Comparison of ENCODE assay signal across 17 cellular contexts in genomic region chr3:193509103-193509965, GRCh38. TPM values are rescaled to one million over a fixed set of nuclear protein-coding genes. Genes with fewer than 3 reads are reported as not detected.
DNase-seq lines count a peak whose midpoint lies in the region; ATAC-seq, FAIRE-seq and TF ChIP-seq lines count a peak whose summit lies in the region.
"Had no signal": no experiment of that assay in that cellular context is flagged by ENCODE, and none has a peak within 500 bp of the region (broad histone marks: within the 10 kb centered on the region; RNA-seq: fewer than 3 reads in every experiment).

No MANE protein-coding gene starts in this region.

- peaks cover 4% of the 10 kb centered on the region for H3K4me1 Mint-ChIP-seq in type B pancreatic cell (ENCODE audit: unreplicated experiment)
- H3K4me1 Mint-ChIP-seq in activated CD4-positive, alpha-beta memory T cell treated with anti-CD3 and anti-CD28 coated beads for 36 hours (ENCODE audit: low read depth), result no peaks in the 10 kb centered on the region

- H3K4me3 Mint-ChIP-seq in type B pancreatic cell, result no peak overlapping the region
- no peak overlapping the region for H3K4me3 Mint-ChIP-seq in activated CD4-positive, alpha-beta memory T cell treated with anti-CD3 and anti-CD28 coated beads for 36 hours

- H4K8ac ChIP-seq in mesendoderm (ENCODE audit: low read depth, low read length), result no peak overlapping the region

- no peak overlapping the region for H3K18ac ChIP-seq in mesendoderm (ENCODE audit: low read length)

- no peak overlapping the region for H3K9ac ChIP-seq in mesendoderm (ENCODE audit: low read length)
- H3K9ac ChIP-seq: BLaER1 treated with 17β-estradiol and CSF1 and Interleukin-3, amounts not matched to agents 10 nM and 100 nM had no signal

- FAIRE-seq in bronchial epithelial cell (lab: Jason Lieb, UNC), result no peak

- no peak overlapping the region for H2AK5ac ChIP-seq in mesendoderm (ENCODE audit: low read length)

- H3K36me3 ChIP-seq in bronchial epithelial cell (ENCODE audit: control insufficient read depth, insufficient read depth, low read length) (no peaks in the 10 kb centered on the region), mesendoderm (ENCODE audit: control insufficient read depth, insufficient read depth, low read length) (no peaks in the 10 kb centered on the region)
- H3K36me3 ChIP-seq: BLaER1 treated with 17β-estradiol and CSF1 and Interleukin-3, amounts not matched to agents 10 nM and 100 nM; HAP-1 had no signal

- intact Hi-C loops in activated CD4-positive, alpha-beta memory T cell treated with anti-CD3 and anti-CD28 coated beads for 36 hours (cut with micrococcal nuclease), result no loop called here

- CTCF ChIA-PET in activated CD4-positive, alpha-beta memory T cell treated with anti-CD3 and anti-CD28 coated beads for 36 hours (lab: Charles Lee), result interaction anchor here (0.7 kb wide), 1 partner anchor 11 kb away, joined by 3 read pairs; no protein-coding TSS in a partner anchor

- no peak overlapping the region for H3K56ac ChIP-seq in mesendoderm (ENCODE audit: low read length)

- no peak for ATAC-seq in GM21360 (IDR thresholded peaks at IDR 0.05; ENCODE audit: unreplicated experiment)
- ATAC-seq: Right ventricle myocardium inferior had no signal

- H3K4me2 ChIP-seq in mesendoderm (ENCODE audit: low read length), result no peak overlapping the region
- H3K4me2 ChIP-seq: BLaER1 treated with 17β-estradiol and CSF1 and Interleukin-3, amounts not matched to agents 10 nM and 100 nM had no signal

- no peaks in the 10 kb centered on the region for H3K27me3 Mint-ChIP-seq in type B pancreatic cell
- H3K27me3 Mint-ChIP-seq in activated CD4-positive, alpha-beta memory T cell treated with anti-CD3 and anti-CD28 coated beads for 36 hours, result no peaks in the 10 kb centered on the region

- H2BK5ac ChIP-seq in mesendoderm (ENCODE audit: low read length), result no peak overlapping the region

- H3K27me3 ChIP-seq in bronchial epithelial cell (ENCODE audit: control insufficient read depth, insufficient read depth, low read length), result no peaks in the 10 kb centered on the region
- H3K27me3 ChIP-seq in mesendoderm (ENCODE audit: insufficient read depth, low read length, poor library complexity), result no peaks in the 10 kb centered on the region
- H3K27me3 ChIP-seq: BLaER1 treated with 17β-estradiol and CSF1 and Interleukin-3, amounts not matched to agents 10 nM and 100 nM had no signal

- H2BK15ac ChIP-seq in mesendoderm (replicated peaks; ENCODE audit: low read depth), result no peak overlapping the region

- no peaks in the 10 kb centered on the region for H3K79me2 ChIP-seq in mesendoderm (ENCODE audit: control insufficient read depth, insufficient read depth, low read length)

- H3K9me3 Mint-ChIP-seq in type B pancreatic cell, result no peaks in the 10 kb centered on the region
- no peaks in the 10 kb centered on the region for H3K9me3 Mint-ChIP-seq in activated CD4-positive, alpha-beta memory T cell treated with anti-CD3 and anti-CD28 coated beads for 36 hours

- POLR2A ChIA-PET in activated CD4-positive, alpha-beta memory T cell treated with anti-CD3 and anti-CD28 coated beads for 36 hours (lab: Charles Lee), result no interaction called here

- H3K4me3 ChIP-seq in bronchial epithelial cell (ENCODE audit: low read depth, low read length) (no peak overlapping the region), mesendoderm (ENCODE audit: low read length) (no peak overlapping the region)
- H3K4me3 ChIP-seq: BLaER1 treated with 17β-estradiol and CSF1 and Interleukin-3, amounts not matched to agents 10 nM and 100 nM; HAP-1 had no signal

- no peaks in the 10 kb centered on the region for H3K36me3 Mint-ChIP-seq in type B pancreatic cell
- no peaks in the 10 kb centered on the region for H3K36me3 Mint-ChIP-seq in activated CD4-positive, alpha-beta memory T cell treated with anti-CD3 and anti-CD28 coated beads for 36 hours

- no peak overlapping the region for H4K5ac ChIP-seq in mesendoderm (ENCODE audit: low read length)

- WGBS in mesendoderm (ENCODE audit: extremely low coverage, insufficient coverage, low lambda C conversion rate), result no CpG with 5 or more reads among the region's 4 CpGs

- no peaks in the 10 kb centered on the region for H3K4me1 ChIP-seq in mesendoderm (ENCODE audit: control insufficient read depth, low read depth, low read length)
- H3K4me1 ChIP-seq: BLaER1 treated with 17β-estradiol and CSF1 and Interleukin-3, amounts not matched to agents 10 nM and 100 nM; HAP-1 had no signal

- H3K23ac ChIP-seq in mesendoderm (ENCODE audit: low read length), result no peak overlapping the region

- peak overlapping the region; percentile 34 for H3K27ac Mint-ChIP-seq in type B pancreatic cell
- H3K27ac Mint-ChIP-seq in activated CD4-positive, alpha-beta memory T cell treated with anti-CD3 and anti-CD28 coated beads for 36 hours, result no peak overlapping the region

- no peaks in the 10 kb centered on the region for H3K79me1 ChIP-seq in mesendoderm (ENCODE audit: low read length)

- H3K4ac ChIP-seq in mesendoderm (ENCODE audit: low read depth, low read length), result no peak overlapping the region

- no peak overlapping the region for H2BK120ac ChIP-seq in mesendoderm (ENCODE audit: low read depth, low read length)

- TF ChIP-seq CTCF in bronchial epithelial cell (IDR thresholded peaks at IDR 0.05; ENCODE audit: insufficient read depth, low read length, severe bottlenecking), result no peak
- no peak for TF ChIP-seq CTCF in type B pancreatic cell (conservative IDR thresholded peaks at IDR 0.05)

- no peak overlapping the region for H3K27ac ChIP-seq in mesendoderm (ENCODE audit: low read depth, low read length)
- H3K27ac ChIP-seq: BLaER1 treated with 17β-estradiol and CSF1 and Interleukin-3, amounts not matched to agents 10 nM and 100 nM had no signal

- DNase-seq in NCI-H2029 treated with DMSO at 0.1 percent for 48 hours (lab: John Stamatoyannopoulos, UW), result peak; percentile 7
- no peak for DNase-seq in NCI-H2029 (lab: John Stamatoyannopoulos, UW)
- DNase-seq in bronchial epithelial cell (ENCODE audit: low read depth), result peak; percentile 65
- peak; percentile 44 for DNase-seq in mesendoderm
- DNase-seq in type B pancreatic cell (ENCODE audit: extremely low spot score, unreplicated experiment), result no peak
- no peak for DNase-seq in activated CD4-positive, alpha-beta memory T cell treated with anti-CD3 and anti-CD28 coated beads for 36 hours
- no peak for DNase-seq in cerebellar cortex (ENCODE audit: low spot score)
- DNase-seq: 8988T, DMS153, EL, MM.1S, NCI-H2081, NCI-H2227 treated with DMSO at 0.1 percent for 48 hours had no signal

RNA-seq across cellular contexts. Expression of gene ATP13A4, which starts 45.4 kb away (rescaled TPM):
- total RNA-seq in bronchial epithelial cell, result 4.2 and 37.3 TPM in 2 replicates
- 0.01 TPM for polyA plus RNA-seq in mesendoderm (2013, experiment 1 of 2)
- 0.04 TPM for polyA plus RNA-seq in mesendoderm (2013, experiment 2 of 2)
- total RNA-seq in type B pancreatic cell (ENCODE audit: low replicate concordance), result 10.2 and 11.4 TPM in 2 replicates
- total RNA-seq in activated CD4-positive, alpha-beta memory T cell treated with anti-CD3 and anti-CD28 coated beads for 36 hours, result 1 to 10 TPM; 2.7 to 3.2 TPM

Comparison
In these comparisons a context has a peak if more than half of its experiments do, and no peak if none do; other contexts are left out.
1. DNase-seq: peak in NCI-H2029 treated with DMSO at 0.1 percent for 48 hours (single experiment), bronchial epithelial cell (single experiment) and mesendoderm (single experiment); none in NCI-H2029 (single experiment), type B pancreatic cell (single experiment), activated CD4-positive, alpha-beta memory T cell treated with anti-CD3 and anti-CD28 coated beads for 36 hours (single experiment) and cerebellar cortex (single experiment).